9 cellular contexts compared by ENCODE assay signal in the genomic region with DNA sequence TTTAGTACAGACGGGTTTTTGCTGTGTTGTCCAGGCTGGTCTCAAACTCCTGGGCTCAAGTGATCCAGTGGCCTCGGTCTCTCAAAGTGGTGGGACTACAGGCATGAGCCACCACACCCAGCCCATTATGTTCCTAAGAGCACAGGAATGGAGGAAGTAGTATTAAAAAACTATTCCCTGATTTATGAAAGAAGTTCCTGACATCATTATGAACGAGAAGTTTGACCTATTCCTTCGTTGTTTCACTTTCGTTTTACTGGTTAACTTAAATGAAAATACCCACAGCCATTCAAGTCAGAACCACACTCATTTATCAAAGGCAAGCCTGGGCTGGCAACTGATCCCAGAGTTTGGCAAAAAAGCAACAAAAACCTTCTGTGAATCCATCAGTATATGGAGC. TPM values are rescaled to one million over a fixed set of nuclear protein-coding genes. Genes with fewer than 3 reads are reported as not detected.
A peak's percentile ranks its signal among the peaks of the same experiment; 100 is the strongest.
DNase-seq lines count a peak whose midpoint lies in the region; ATAC-seq and TF ChIP-seq lines count a peak whose summit lies in the region.
"Had no signal": no experiment of that assay in that cellular context is flagged by ENCODE, and none has a peak within 500 bp of the region (broad histone marks: within the 10 kb centered on the region; RNA-seq: fewer than 3 reads in every experiment).

No MANE protein-coding gene starts in this region.

- ATAC-seq in thoracic aorta (ENCODE audit: insufficient number of reproducible peaks, low FRiP score, low read depth) (no peak), HG02852 (IDR thresholded peaks at IDR 0.05; ENCODE audit: unreplicated experiment) (no peak)

- no peak overlapping the region for H3K27ac ChIP-seq in thoracic aorta

- H3K27me3 ChIP-seq in thoracic aorta (replicated peaks; ENCODE audit: insufficient read depth): no peaks in the 10 kb centered on the region

- H3K27ac Mint-ChIP-seq in activated T-cell treated with anti-CD3 and anti-CD28 coated beads, Interleukin-2, amount 50 U/mL, for 24 hours: no peak overlapping the region
- H3K27ac Mint-ChIP-seq in T-helper 1 cell treated with Interleukin-12 subunit alpha and Interleukin-12 subunit beta and Interleukin-4 antibody, amounts not matched to agents 30 μg/mL and 1 μg/mL, for 36 hours: peak overlapping the region; percentile 41
- H3K27ac Mint-ChIP-seq: CD4-positive, alpha-beta T cell had no signal

- DNase-seq in activated T-cell treated with anti-CD3 and anti-CD28 coated beads, Interleukin-2, amount 50 U/mL, for 24 hours: no peak
- DNase-seq in activated T-cell treated with anti-CD3 and anti-CD28 coated beads for 4 hours (no peak), fibroblast of pulmonary artery (ENCODE audit: low read depth) (no peak), thoracic aorta (ENCODE audit: low spot score) (no peak), NCI-H524 treated with DMSO at 0.1 percent for 48 hours (lab: John Stamatoyannopoulos, UW) (no peak), NCI-H748 (lab: John Stamatoyannopoulos, UW; ENCODE audit: unreplicated experiment) (no peak)
- DNase-seq: CD4-positive, alpha-beta T cell had no signal

- H3K4me1 Mint-ChIP-seq in activated T-cell treated with anti-CD3 and anti-CD28 coated beads, Interleukin-2, amount 50 U/mL, for 24 hours (ENCODE audit: low read depth): peaks cover 9% of the 10 kb centered on the region
- H3K4me1 Mint-ChIP-seq in T-helper 1 cell treated with Interleukin-12 subunit alpha and Interleukin-12 subunit beta and Interleukin-4 antibody, amounts not matched to agents 30 μg/mL and 1 μg/mL, for 36 hours (ENCODE audit: low read depth): peaks cover 3% of the 10 kb centered on the region

- H3K27me3 Mint-ChIP-seq in activated T-cell treated with anti-CD3 and anti-CD28 coated beads, Interleukin-2, amount 50 U/mL, for 24 hours: peaks cover 9% of the 10 kb centered on the region
- peaks cover 18% of the 10 kb centered on the region for H3K27me3 Mint-ChIP-seq in T-helper 1 cell treated with Interleukin-12 subunit alpha and Interleukin-12 subunit beta and Interleukin-4 antibody, amounts not matched to agents 30 μg/mL and 1 μg/mL, for 36 hours (ENCODE audit: low read depth)

- peak overlapping the region; percentile 42 for H3K4me3 Mint-ChIP-seq in activated T-cell treated with anti-CD3 and anti-CD28 coated beads, Interleukin-2, amount 50 U/mL, for 24 hours
- peak overlapping the region; percentile 42 for H3K4me3 Mint-ChIP-seq in T-helper 1 cell treated with Interleukin-12 subunit alpha and Interleukin-12 subunit beta and Interleukin-4 antibody, amounts not matched to agents 30 μg/mL and 1 μg/mL, for 36 hours
- H3K4me3 Mint-ChIP-seq: CD4-positive, alpha-beta T cell had no signal

- H3K9me3 Mint-ChIP-seq in activated T-cell treated with anti-CD3 and anti-CD28 coated beads, Interleukin-2, amount 50 U/mL, for 24 hours: no peaks in the 10 kb centered on the region
- H3K9me3 Mint-ChIP-seq in T-helper 1 cell treated with Interleukin-12 subunit alpha and Interleukin-12 subunit beta and Interleukin-4 antibody, amounts not matched to agents 30 μg/mL and 1 μg/mL, for 36 hours: no peaks in the 10 kb centered on the region
- H3K9me3 Mint-ChIP-seq: CD4-positive, alpha-beta T cell had no signal

- no peaks in the 10 kb centered on the region for H3K36me3 ChIP-seq in thoracic aorta

- H3K4me3 ChIP-seq in fibroblast of pulmonary artery (replicated peaks; ENCODE audit: low read depth, low read length): peak overlapping the region; percentile 27
- H3K4me3 ChIP-seq in thoracic aorta: peak overlapping the region; percentile 62

- TF ChIP-seq CTCF in fibroblast of pulmonary artery (IDR thresholded peaks at IDR 0.05; ENCODE audit: low read length, missing control alignments) (no peak), thoracic aorta (IDR thresholded peaks at IDR 0.05) (no peak)

- H3K4me1 ChIP-seq in thoracic aorta (ENCODE audit: control insufficient read depth in 1 of 2, low read depth in 2 of 2): peaks cover 0 to 5% of the 10 kb centered on the region in 2 donors

- no peaks in the 10 kb centered on the region for H3K36me3 Mint-ChIP-seq in activated T-cell treated with anti-CD3 and anti-CD28 coated beads, Interleukin-2, amount 50 U/mL, for 24 hours (ENCODE audit: low read depth)
- H3K36me3 Mint-ChIP-seq in T-helper 1 cell treated with Interleukin-12 subunit alpha and Interleukin-12 subunit beta and Interleukin-4 antibody, amounts not matched to agents 30 μg/mL and 1 μg/mL, for 36 hours (ENCODE audit: low read depth): no peaks in the 10 kb centered on the region

- no peaks in the 10 kb centered on the region for H3K9me3 ChIP-seq in thoracic aorta

RNA-seq across cellular contexts. Expression of a gene that starts 13.5 kb away (rescaled TPM):
- 10 to 100 TPM in 1 of 2 donors, 1 to 10 TPM in 1; 6.2 to 10.4 TPM for total RNA-seq in thoracic aorta

RNA-seq across cellular contexts. Expression of a gene that starts 55.9 kb away (rescaled TPM):
- total RNA-seq in thoracic aorta: 1 to 10 TPM in 1 of 2 donors, under 1 TPM in 1; 0.71 to 7.4 TPM
